Comparison of ENCODE assay signal across 11 cellular contexts in genomic region chr17:6658411-6658810, GRCh38. TPM values are rescaled to one million over a fixed set of nuclear protein-coding genes. Genes with fewer than 3 reads are reported as not detected.
"Had no signal": no experiment of that assay in that cellular context is flagged by ENCODE, and none has a peak within 500 bp of the region (broad histone marks: within the 10 kb centered on the region; RNA-seq: fewer than 3 reads in every experiment).

No MANE protein-coding gene starts in this region.

RNA-seq across cellular contexts. Expression of gene MED31, which starts 7.0 kb away (rescaled TPM):
- total RNA-seq: ascending aorta had no signal

RNA-seq across cellular contexts. Expression of gene SLC13A5, which starts 54.8 kb away (rescaled TPM):
- total RNA-seq: activated naive CD8-positive, alpha-beta T cell treated with anti-CD3 and anti-CD28 coated beads for 36 hours; lower lobe of right lung; mucosa of descending colon; myocyte; occipital lobe; pulmonary artery endothelial cell; right atrium auricular region; tibial nerve had no signal
- polyA plus RNA-seq: neural cell, smooth muscle cell had no signal
